Comparison of ENCODE assay signal across 2 cellular contexts in genomic region chr3:25381083-25381482, GRCh38.
TF ChIP-seq lines count a peak whose summit lies in the region.

No MANE protein-coding gene starts in this region.

TF ChIP-seq in liver, 16 proteins besides CTCF, POLR2A, EP300 and RAD21 (continued from another document):
- no peak for TF ChIP-seq ZBTB33 (IDR thresholded peaks at IDR 0.05)
- TF ChIP-seq HNF4G (IDR thresholded peaks at IDR 0.05): no peak
- TF ChIP-seq, protein P1, sequence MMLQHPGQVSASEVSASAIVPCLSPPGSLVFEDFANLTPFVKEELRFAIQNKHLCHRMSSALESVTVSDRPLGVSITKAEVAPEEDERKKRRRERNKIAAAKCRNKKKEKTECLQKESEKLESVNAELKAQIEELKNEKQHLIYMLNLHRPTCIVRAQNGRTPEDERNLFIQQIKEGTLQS (IDR thresholded peaks at IDR 0.05): no peak
- TF ChIP-seq HNF4A (conservative IDR thresholded peaks at IDR 0.05): no peak
- TF ChIP-seq RXRA (IDR thresholded peaks at IDR 0.05): peak; percentile 36 to 38
- TF ChIP-seq GABPA (IDR thresholded peaks at IDR 0.05 in 1 of 2, conservative IDR thresholded peaks at IDR 0.05 in 1 of 2): no peak
- TF ChIP-seq, protein P2, sequence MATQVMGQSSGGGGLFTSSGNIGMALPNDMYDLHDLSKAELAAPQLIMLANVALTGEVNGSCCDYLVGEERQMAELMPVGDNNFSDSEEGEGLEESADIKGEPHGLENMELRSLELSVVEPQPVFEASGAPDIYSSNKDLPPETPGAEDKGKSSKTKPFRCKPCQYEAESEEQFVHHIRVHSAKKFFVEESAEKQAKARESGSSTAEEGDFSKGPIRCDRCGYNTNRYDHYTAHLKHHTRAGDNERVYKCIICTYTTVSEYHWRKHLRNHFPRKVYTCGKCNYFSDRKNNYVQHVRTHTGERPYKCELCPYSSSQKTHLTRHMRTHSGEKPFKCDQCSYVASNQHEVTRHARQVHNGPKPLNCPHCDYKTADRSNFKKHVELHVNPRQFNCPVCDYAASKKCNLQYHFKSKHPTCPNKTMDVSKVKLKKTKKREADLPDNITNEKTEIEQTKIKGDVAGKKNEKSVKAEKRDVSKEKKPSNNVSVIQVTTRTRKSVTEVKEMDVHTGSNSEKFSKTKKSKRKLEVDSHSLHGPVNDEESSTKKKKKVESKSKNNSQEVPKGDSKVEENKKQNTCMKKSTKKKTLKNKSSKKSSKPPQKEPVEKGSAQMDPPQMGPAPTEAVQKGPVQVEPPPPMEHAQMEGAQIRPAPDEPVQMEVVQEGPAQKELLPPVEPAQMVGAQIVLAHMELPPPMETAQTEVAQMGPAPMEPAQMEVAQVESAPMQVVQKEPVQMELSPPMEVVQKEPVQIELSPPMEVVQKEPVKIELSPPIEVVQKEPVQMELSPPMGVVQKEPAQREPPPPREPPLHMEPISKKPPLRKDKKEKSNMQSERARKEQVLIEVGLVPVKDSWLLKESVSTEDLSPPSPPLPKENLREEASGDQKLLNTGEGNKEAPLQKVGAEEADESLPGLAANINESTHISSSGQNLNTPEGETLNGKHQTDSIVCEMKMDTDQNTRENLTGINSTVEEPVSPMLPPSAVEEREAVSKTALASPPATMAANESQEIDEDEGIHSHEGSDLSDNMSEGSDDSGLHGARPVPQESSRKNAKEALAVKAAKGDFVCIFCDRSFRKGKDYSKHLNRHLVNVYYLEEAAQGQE (IDR thresholded peaks at IDR 0.05): no peak
- TF ChIP-seq MAX (IDR thresholded peaks at IDR 0.05): no peak
- no peak for TF ChIP-seq TAF1 (conservative IDR thresholded peaks at IDR 0.05)
- no peak for TF ChIP-seq EGR1 (IDR thresholded peaks at IDR 0.05; ENCODE audit: low read depth in 2 of 2)
- TF ChIP-seq FOXA2 (IDR thresholded peaks at IDR 0.05): no peak
- no peak for TF ChIP-seq FOXA1 (IDR thresholded peaks at IDR 0.05)
- TF ChIP-seq YY1 (IDR thresholded peaks at IDR 0.05): no peak
- peak; percentile 7 for TF ChIP-seq SP1 (IDR thresholded peaks at IDR 0.05)

TF ChIP-seq in HepG2, 621 proteins besides CTCF, POLR2A, EP300 and RAD21 (continued from another document):
- TF ChIP-seq, protein P3, sequence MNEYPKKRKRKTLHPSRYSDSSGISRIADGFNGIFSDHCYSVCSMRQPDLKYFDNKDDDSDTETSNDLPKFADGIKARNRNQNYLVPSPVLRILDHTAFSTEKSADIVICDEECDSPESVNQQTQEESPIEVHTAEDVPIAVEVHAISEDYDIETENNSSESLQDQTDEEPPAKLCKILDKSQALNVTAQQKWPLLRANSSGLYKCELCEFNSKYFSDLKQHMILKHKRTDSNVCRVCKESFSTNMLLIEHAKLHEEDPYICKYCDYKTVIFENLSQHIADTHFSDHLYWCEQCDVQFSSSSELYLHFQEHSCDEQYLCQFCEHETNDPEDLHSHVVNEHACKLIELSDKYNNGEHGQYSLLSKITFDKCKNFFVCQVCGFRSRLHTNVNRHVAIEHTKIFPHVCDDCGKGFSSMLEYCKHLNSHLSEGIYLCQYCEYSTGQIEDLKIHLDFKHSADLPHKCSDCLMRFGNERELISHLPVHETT (CRISPR knock-in tag; conservative IDR thresholded peaks at IDR 0.05): no peak
- no peak for TF ChIP-seq ZMYM2 (CRISPR knock-in tag; IDR thresholded peaks at IDR 0.05)
- no peak for TF ChIP-seq LCORL (IDR thresholded peaks at IDR 0.05)
- TF ChIP-seq LCORL (CRISPR knock-in tag; IDR thresholded peaks at IDR 0.05): no peak
- no peak for TF ChIP-seq BRD4 (CRISPR knock-in tag; IDR thresholded peaks at IDR 0.05)
- no peak for TF ChIP-seq ZNF431 (CRISPR knock-in tag; IDR thresholded peaks at IDR 0.05; ENCODE audit: borderline replicate concordance, low read depth)
- TF ChIP-seq IKZF4 (CRISPR knock-in tag; IDR thresholded peaks at IDR 0.05; ENCODE audit: borderline replicate concordance, low read depth, not compliant biosample characterization): no peak
- TF ChIP-seq REXO4 (CRISPR knock-in tag; IDR thresholded peaks at IDR 0.05; ENCODE audit: borderline replicate concordance): no peak
- TF ChIP-seq CEBPB (IDR thresholded peaks at IDR 0.05; ENCODE audit: borderline replicate concordance, low read depth, low read length): no peak
- no peak for TF ChIP-seq ZNF775 (CRISPR knock-in tag; IDR thresholded peaks at IDR 0.05; ENCODE audit: borderline replicate concordance)
- TF ChIP-seq SCMH1 (CRISPR knock-in tag; IDR thresholded peaks at IDR 0.05; ENCODE audit: borderline replicate concordance): no peak
- TF ChIP-seq PHF5A (CRISPR knock-in tag; IDR thresholded peaks at IDR 0.05; ENCODE audit: low read depth, unreplicated experiment): no peak
- TF ChIP-seq, protein P4, sequence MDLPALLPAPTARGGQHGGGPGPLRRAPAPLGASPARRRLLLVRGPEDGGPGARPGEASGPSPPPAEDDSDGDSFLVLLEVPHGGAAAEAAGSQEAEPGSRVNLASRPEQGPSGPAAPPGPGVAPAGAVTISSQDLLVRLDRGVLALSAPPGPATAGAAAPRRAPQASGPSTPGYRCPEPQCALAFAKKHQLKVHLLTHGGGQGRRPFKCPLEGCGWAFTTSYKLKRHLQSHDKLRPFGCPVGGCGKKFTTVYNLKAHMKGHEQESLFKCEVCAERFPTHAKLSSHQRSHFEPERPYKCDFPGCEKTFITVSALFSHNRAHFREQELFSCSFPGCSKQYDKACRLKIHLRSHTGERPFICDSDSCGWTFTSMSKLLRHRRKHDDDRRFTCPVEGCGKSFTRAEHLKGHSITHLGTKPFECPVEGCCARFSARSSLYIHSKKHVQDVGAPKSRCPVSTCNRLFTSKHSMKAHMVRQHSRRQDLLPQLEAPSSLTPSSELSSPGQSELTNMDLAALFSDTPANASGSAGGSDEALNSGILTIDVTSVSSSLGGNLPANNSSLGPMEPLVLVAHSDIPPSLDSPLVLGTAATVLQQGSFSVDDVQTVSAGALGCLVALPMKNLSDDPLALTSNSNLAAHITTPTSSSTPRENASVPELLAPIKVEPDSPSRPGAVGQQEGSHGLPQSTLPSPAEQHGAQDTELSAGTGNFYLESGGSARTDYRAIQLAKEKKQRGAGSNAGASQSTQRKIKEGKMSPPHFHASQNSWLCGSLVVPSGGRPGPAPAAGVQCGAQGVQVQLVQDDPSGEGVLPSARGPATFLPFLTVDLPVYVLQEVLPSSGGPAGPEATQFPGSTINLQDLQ (CRISPR knock-in tag; IDR thresholded peaks at IDR 0.05): no peak
- TF ChIP-seq ZNF7 (CRISPR knock-in tag; IDR thresholded peaks at IDR 0.05): no peak
- no peak for TF ChIP-seq ZNF512 (CRISPR knock-in tag; IDR thresholded peaks at IDR 0.05)
- TF ChIP-seq SP1 (IDR thresholded peaks at IDR 0.05): no peak
- TF ChIP-seq SP1 (CRISPR knock-in tag; IDR thresholded peaks at IDR 0.05): no peak
- TF ChIP-seq ZNF501 (CRISPR knock-in tag; IDR thresholded peaks at IDR 0.05): no peak
- TF ChIP-seq NFE2L1 (CRISPR knock-in tag; IDR thresholded peaks at IDR 0.05; ENCODE audit: borderline replicate concordance): no peak
- TF ChIP-seq ZNF550 (CRISPR knock-in tag; IDR thresholded peaks at IDR 0.05; ENCODE audit: borderline replicate concordance): no peak
- TF ChIP-seq KLF15 (CRISPR knock-in tag; IDR thresholded peaks at IDR 0.05; ENCODE audit: borderline replicate concordance): no peak
